ENCODE assay signal across 11 cellular contexts in genomic region chr12:52713960-52714886, GRCh38. TPM values are rescaled to one million over a fixed set of nuclear protein-coding genes. Genes with fewer than 3 reads are reported as not detected.
A peak's percentile ranks its signal among the peaks of the same experiment; 100 is the strongest.
DNase-seq lines count a peak whose midpoint lies in the region; ATAC-seq lines count a peak whose summit lies in the region.
"Had no signal": no experiment of that assay in that cellular context is flagged by ENCODE, and none has a peak within 500 bp of the region (broad histone marks: within the 10 kb centered on the region; RNA-seq: fewer than 3 reads in every experiment).

No MANE protein-coding gene starts in this region.

- no peaks in the 10 kb centered on the region for H3K79me2 ChIP-seq in ACC112 (ENCODE audit: control insufficient read depth, insufficient read depth, low read length, unreplicated experiment)

- H4K91ac ChIP-seq in neuronal stem cell (ENCODE audit: low read depth, low read length, poor library complexity): no peak overlapping the region

- peak overlapping the region; percentile 78 for H3K9ac ChIP-seq in neuronal stem cell (ENCODE audit: low read depth, low read length, poor library complexity)

- H3K14ac ChIP-seq in neuronal stem cell (ENCODE audit: low read length): peak overlapping the region; percentile 79

- H2BK5ac ChIP-seq in neuronal stem cell (ENCODE audit: low read length): peak overlapping the region; percentile 71

- DNase-seq in activated CD4-positive, alpha-beta T cell treated with anti-CD3 and anti-CD28 coated beads for 4 hours: peak; percentile 26 to 36
- DNase-seq in effector memory CD8-positive, alpha-beta T cell: no peak
- DNase-seq in neuronal stem cell (ENCODE audit: low spot score) (peak; percentile 51), NCI-H510A treated with DMSO at 0.1 percent for 48 hours (lab: John Stamatoyannopoulos, UW) (no peak), NCI-H1092 (lab: John Stamatoyannopoulos, UW) (no peak)
- DNase-seq: NCI-H187 had no signal

- H3K27me3 ChIP-seq in ACC112 (ENCODE audit: insufficient read depth, low read length) (peaks cover 79% of the 10 kb centered on the region), neuronal stem cell (ENCODE audit: control insufficient read depth in 3 of 3, insufficient read depth in 3 of 3, low read depth in 1 of 3, low read length in 3 of 3) (peaks cover 2 to 60% (median 13%) of the 10 kb centered on the region in 3 experiments)

- H3K4me1 ChIP-seq in ACC112 (ENCODE audit: control insufficient read depth, insufficient read depth, low read length, unreplicated experiment): no peaks in the 10 kb centered on the region
- peaks cover 0 to 6% of the 10 kb centered on the region in 2 donors for H3K4me1 ChIP-seq in neuronal stem cell (ENCODE audit: control insufficient read depth in 2 of 2, insufficient read depth in 1 of 2, low read depth in 1 of 2, low read length in 2 of 2)

- peaks cover 5 to 8% of the 10 kb centered on the region in 2 donors for H3K4me1 Mint-ChIP-seq in effector memory CD8-positive, alpha-beta T cell (ENCODE audit: low read depth in 2 of 2)

- peak overlapping the region; percentile 95 for H4K8ac ChIP-seq in neuronal stem cell (ENCODE audit: low read depth, low read length)

- H2BK15ac ChIP-seq in neuronal stem cell (ENCODE audit: low read length): peak overlapping the region; percentile 90

- no peak for ATAC-seq in effector memory CD8-positive, alpha-beta T cell (replicated peaks)
- ATAC-seq in GM19023 (IDR thresholded peaks at IDR 0.05; ENCODE audit: unreplicated experiment): no peak
- no peak for ATAC-seq in GM18907 (IDR thresholded peaks at IDR 0.05; ENCODE audit: unreplicated experiment)

- peak overlapping the region; percentile 95 for H2BK120ac ChIP-seq in neuronal stem cell (ENCODE audit: low read depth, low read length)

- peak overlapping the region; percentile 56 to 58 for H3K4me3 Mint-ChIP-seq in effector memory CD8-positive, alpha-beta T cell

- WGBS in neuronal stem cell (ENCODE audit: extremely low coverage in 2 of 2, insufficient read length in 2 of 2, insufficient replicate concordance in 1 of 2), 2 donors: no CpG with 5 or more reads among the region's 72 CpGs

- peak overlapping the region; percentile 57 for H3K23ac ChIP-seq in neuronal stem cell (ENCODE audit: low read depth, low read length, poor library complexity)

- no peaks in the 10 kb centered on the region for H3K9me3 Mint-ChIP-seq in effector memory CD8-positive, alpha-beta T cell

- H3K27ac ChIP-seq in ACC112 (ENCODE audit: low read depth, low read length) (no peak overlapping the region), neuronal stem cell (replicated peaks; ENCODE audit: low read length) (no peak overlapping the region)
- H3K27ac ChIP-seq: C4-2B had no signal

- H2AFZ ChIP-seq in ACC112 (ENCODE audit: low read length, unreplicated experiment) (no peak overlapping the region), neuronal stem cell (ENCODE audit: low read length) (peak overlapping the region; percentile 74)

- 0 out of 2 replicates have a peak overlapping the region, but pooled peaks have one; percentile 33 for H3K4me3 ChIP-seq in ACC112 (ENCODE audit: low read depth, low read length)
- peak overlapping the region in 1 of 2 donors; percentile 42 for H3K4me3 ChIP-seq in neuronal stem cell (ENCODE audit: low read length in 2 of 2)

- peaks cover 44 to 69% of the 10 kb centered on the region in 2 donors for H3K27me3 Mint-ChIP-seq in effector memory CD8-positive, alpha-beta T cell

- H3K9me3 ChIP-seq in neuronal stem cell (replicated peaks in 1 of 2; ENCODE audit: control insufficient read depth in 2 of 2, insufficient read depth in 1 of 2, low read depth in 1 of 2, low read length in 2 of 2): peaks cover 0 to 2% of the 10 kb centered on the region in 2 donors

- H3K36me3 ChIP-seq in ACC112 (ENCODE audit: insufficient read depth, low read length) (no peaks in the 10 kb centered on the region), neuronal stem cell (replicated peaks in 1 of 2; ENCODE audit: control insufficient read depth in 2 of 2, insufficient read depth in 2 of 2, low read length in 2 of 2) (no peaks in the 10 kb centered on the region)

- H3K18ac ChIP-seq in neuronal stem cell (ENCODE audit: low read length): peak overlapping the region; percentile 96

- no peak overlapping the region for H2BK12ac ChIP-seq in neuronal stem cell (ENCODE audit: low read length)

- H3K79me1 ChIP-seq in neuronal stem cell (ENCODE audit: low read depth, low read length): no peaks in the 10 kb centered on the region

- no peaks in the 10 kb centered on the region for H3K36me3 Mint-ChIP-seq in effector memory CD8-positive, alpha-beta T cell (ENCODE audit: insufficient read depth)

- peak overlapping the region; percentile 97 for H2AK5ac ChIP-seq in neuronal stem cell (ENCODE audit: low read depth, low read length)

- H3K4ac ChIP-seq in neuronal stem cell (ENCODE audit: low read length): no peak overlapping the region

- peak overlapping the region; percentile 94 for H3K4me2 ChIP-seq in neuronal stem cell (ENCODE audit: insufficient read depth, low read length, poor library complexity, severe bottlenecking)

- no peak overlapping the region for H3K27ac Mint-ChIP-seq in effector memory CD8-positive, alpha-beta T cell

RNA-seq across cellular contexts. Expression of gene KRT77, which starts 10.9 kb away (rescaled TPM):
- polyA plus RNA-seq in neuronal stem cell (2013, experiment 1 of 2): not detected
- polyA plus RNA-seq in neuronal stem cell (2013, experiment 2 of 2): not detected
- polyA plus RNA-seq: liver had no signal

RNA-seq across cellular contexts. Expression of gene KRT1, which starts 34.0 kb away (rescaled TPM):
- not detected for polyA plus RNA-seq in neuronal stem cell (2013, experiment 1 of 2)
- polyA plus RNA-seq in neuronal stem cell (2013, experiment 2 of 2): not detected

Comparison
In these comparisons a context has a peak if more than half of its experiments do, and no peak if none do; other contexts are left out.
1. DNase-seq: peak in activated CD4-positive, alpha-beta T cell treated with anti-CD3 and anti-CD28 coated beads for 4 hours (2 of 2) and neuronal stem cell (single experiment); none in effector memory CD8-positive, alpha-beta T cell (0 of 3), NCI-H510A treated with DMSO at 0.1 percent for 48 hours (single experiment) and NCI-H1092 (single experiment).